Comparison of ENCODE assay signal across 17 cellular contexts in the genomic region with DNA sequence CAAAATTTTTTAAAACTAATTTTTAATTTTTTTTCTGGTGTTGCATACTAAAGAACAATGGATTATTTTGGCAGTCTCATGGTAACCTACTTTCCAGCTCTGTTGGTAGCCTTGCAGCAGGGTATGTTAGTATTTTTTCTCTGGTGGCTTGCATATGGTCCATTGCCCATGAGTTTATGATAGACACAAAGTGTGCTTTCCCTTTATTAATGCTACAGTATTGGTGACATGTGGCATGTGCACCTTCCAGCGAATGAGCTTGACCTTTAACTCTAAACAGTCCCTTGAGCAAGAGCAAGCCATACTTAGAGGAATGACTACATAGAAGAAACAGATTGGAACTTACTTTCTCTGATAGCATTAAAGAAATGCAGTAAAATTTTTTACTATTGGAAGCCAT.
DNase-seq lines count a peak whose midpoint lies in the region; ATAC-seq, FAIRE-seq and TF ChIP-seq lines count a peak whose summit lies in the region.
"Had no signal": no experiment of that assay in that cellular context is flagged by ENCODE, and none has a peak within 500 bp of the region (broad histone marks: within the 10 kb centered on the region; RNA-seq: fewer than 3 reads in every experiment).

No MANE protein-coding gene starts in this region.

- CTCF ChIA-PET in A549 (lab: Yijun Ruan, JAX): no interaction called here

- no peaks in the 10 kb centered on the region for H3K9me3 ChIP-seq in A549
- no peaks in the 10 kb centered on the region for H3K9me3 ChIP-seq in small intestine (ENCODE audit: control insufficient read depth, low read depth)
- H3K9me3 ChIP-seq: BLaER1, Caco-2, HAP-1 had no signal

- ATAC-seq in A549: no peak
- no peak for ATAC-seq in GM18517 (IDR thresholded peaks at IDR 0.05; ENCODE audit: unreplicated experiment)
- ATAC-seq in HG02840 (IDR thresholded peaks at IDR 0.05; ENCODE audit: low FRiP score, unreplicated experiment): no peak
- ATAC-seq: GM12878 had no signal

- no peak overlapping the region for H3K4me2 ChIP-seq in A549
- H3K4me2 ChIP-seq: BLaER1, KMS-11 had no signal

- no peak for DNase-seq in A549 (ENCODE audit: low read depth in 1 of 2, low spot score in 1 of 2)
- DNase-seq in H54 (ENCODE audit: insufficient read length, low spot score): no peak
- peak; percentile 66 for DNase-seq in cerebellar cortex (ENCODE audit: low spot score)
- DNase-seq in small intestine: peak; percentile 33
- DNase-seq in stimulated activated CD4-positive, alpha-beta T cell treated with anti-CD3 and anti-CD28 coated beads, Interleukin-15, amount 100 ng/mL, for 24 hours: no peak
- DNase-seq: Caco-2; CD8-positive, alpha-beta memory T cell; DND-41; GOT3 had no signal

- FAIRE-seq in A549 (lab: Jason Lieb, UNC) (peak; percentile 59), H54 (lab: Jason Lieb, UNC) (peak; percentile 45), small intestine (lab: Jason Lieb, UNC) (no peak)
- FAIRE-seq: GM12878, GM18507 had no signal

- TF ChIP-seq POLR2A in A549 (IDR thresholded peaks at IDR 0.05; ENCODE audit: low read length) (no peak), H54 (IDR thresholded peaks at IDR 0.05; ENCODE audit: low read depth, low read length) (no peak)

- no peaks in the 10 kb centered on the region for H3K36me3 ChIP-seq in small intestine (ENCODE audit: control insufficient read depth in 2 of 2, insufficient read depth in 2 of 2, low read length in 2 of 2)
- H3K36me3 ChIP-seq: BLaER1, HAP-1 had no signal

- no peaks in the 10 kb centered on the region for H3K27me3 ChIP-seq in small intestine (ENCODE audit: control insufficient read depth in 2 of 2, insufficient read depth in 2 of 2, low read length in 2 of 2)
- H3K27me3 ChIP-seq: BLaER1 had no signal

- no peak for TF ChIP-seq EP300 in A549 (IDR thresholded peaks at IDR 0.05)

- no peak for TF ChIP-seq CTCF in A549 (IDR thresholded peaks at IDR 0.05)

- no peak overlapping the region for H3K4me3 ChIP-seq in A549
- H3K4me3 ChIP-seq in small intestine (ENCODE audit: low read depth in 1 of 2, low read length in 2 of 2): no peak overlapping the region
- H3K4me3 ChIP-seq: BLaER1, GM12878, HAP-1 had no signal

- TF ChIP-seq RAD21 in A549 (conservative IDR thresholded peaks at IDR 0.05 in 1 of 2, IDR thresholded peaks at IDR 0.05 in 1 of 2): no peak

- POLR2A ChIA-PET in A549 (lab: Yijun Ruan, JAX): no interaction called here

- 69% methylated on average over 1 of the region's 1 CpG for WGBS in A549 (ENCODE audit: missing lambda C conversion rate)
- WGBS in small intestine, 3 donors: 30 to 36% (median 33%) methylated on average over 1 of the region's 1 CpG

- H3K4me1 ChIP-seq in A549 (peaks cover 47% of the 10 kb centered on the region), small intestine (ENCODE audit: control insufficient read depth in 2 of 2, insufficient read depth in 1 of 2, low read depth in 1 of 2, low read length in 1 of 2) (peaks cover 0 to under 1% of the 10 kb centered on the region in 2 donors)
- H3K4me1 ChIP-seq: BLaER1, HAP-1 had no signal

- H3K27ac ChIP-seq in A549 (no peak overlapping the region), small intestine (ENCODE audit: low read depth in 1 of 2, low read length in 1 of 2) (no peak overlapping the region)
- H3K27ac ChIP-seq: 22Rv1, BLaER1, KMS-11 had no signal

TF ChIP-seq in A549, 52 proteins besides CTCF, POLR2A, EP300 and RAD21:
- TF ChIP-seq SREBF2 (IDR thresholded peaks at IDR 0.05): no peak
- TF ChIP-seq ZFP36 (IDR thresholded peaks at IDR 0.05; ENCODE audit: borderline replicate concordance, partially characterized antibody): no peak
- TF ChIP-seq HEYL (CRISPR knock-in tag; IDR thresholded peaks at IDR 0.05): no peak
- no peak for TF ChIP-seq RFX5 (IDR thresholded peaks at IDR 0.05)
- TF ChIP-seq TFCP2L1 (CRISPR knock-in tag; IDR thresholded peaks at IDR 0.05): no peak
- TF ChIP-seq ZC3H11A (IDR thresholded peaks at IDR 0.05): no peak
- no peak for TF ChIP-seq RCOR1 (IDR thresholded peaks at IDR 0.05; ENCODE audit: low read depth, low read length)
- TF ChIP-seq MAFK (IDR thresholded peaks at IDR 0.05; ENCODE audit: partially characterized antibody): no peak

Comparison
In these comparisons a context has a peak if more than half of its experiments do, and no peak if none do; other contexts are left out.
1. DNase-seq: peak in cerebellar cortex (single experiment) and small intestine (single experiment); none in A549 (0 of 2), H54 (single experiment) and stimulated activated CD4-positive, alpha-beta T cell treated with anti-CD3 and anti-CD28 coated beads, Interleukin-15, amount 100 ng/mL, for 24 hours (single experiment).